In genomic region chr12:91355150-91356006, GRCh38 we compare ENCODE assay signal across 9 cellular contexts.
DNase-seq lines count a peak whose midpoint lies in the region; ATAC-seq and TF ChIP-seq lines count a peak whose summit lies in the region.
"Had no signal": no experiment of that assay in that cellular context is flagged by ENCODE, and none has a peak within 500 bp of the region (broad histone marks: within the 10 kb centered on the region; RNA-seq: fewer than 3 reads in every experiment).

No MANE protein-coding gene starts in this region.

- H3K4me3 Mint-ChIP-seq in osteocyte (ENCODE audit: unreplicated experiment): no peak overlapping the region

- DNase-seq in EH (ENCODE audit: low read depth) (peak; percentile 81), HPDE6-E6E7 (ENCODE audit: extremely low spot score) (peak; percentile 64), globus pallidus (ENCODE audit: low spot score) (peak; percentile 72), osteocyte (ENCODE audit: extremely low spot score, unreplicated experiment) (peak; percentile 87), NCI-H187 (lab: John Stamatoyannopoulos, UW) (no peak)
- DNase-seq in activated naive CD4-positive, alpha-beta T cell treated with Interleukin-2 at 50 U/mL for 16 hours: peak; percentile 32

- no peaks in the 10 kb centered on the region for H3K27me3 ChIP-seq in OCI-LY1 (ENCODE audit: insufficient read depth, low read length)

- H3K4me2 ChIP-seq in OCI-LY1 (ENCODE audit: low read length): no peak overlapping the region

- H3K9me3 Mint-ChIP-seq in osteocyte (ENCODE audit: unreplicated experiment): no peaks in the 10 kb centered on the region

- H3K4me1 Mint-ChIP-seq in osteocyte (ENCODE audit: unreplicated experiment): peaks cover 23% of the 10 kb centered on the region

- no peak overlapping the region for H3K9ac ChIP-seq in OCI-LY1 (ENCODE audit: low read length)

- H3F3A ChIP-seq in OCI-LY1 (ENCODE audit: insufficient read depth, low read length): no peaks in the 10 kb centered on the region

- H3K4me1 ChIP-seq in OCI-LY1 (ENCODE audit: insufficient read depth, low read length, severe bottlenecking): no peaks in the 10 kb centered on the region

- H3K9me2 ChIP-seq in OCI-LY1 (ENCODE audit: low read depth, low read length): no peaks in the 10 kb centered on the region

- no peak overlapping the region for H3K27ac Mint-ChIP-seq in osteocyte (ENCODE audit: unreplicated experiment)

- H3K79me2 ChIP-seq in OCI-LY1 (ENCODE audit: insufficient read depth, low read length): no peaks in the 10 kb centered on the region

- H3K27me3 Mint-ChIP-seq in osteocyte (ENCODE audit: unreplicated experiment): no peaks in the 10 kb centered on the region

- no peaks in the 10 kb centered on the region for H4K20me1 ChIP-seq in OCI-LY1 (ENCODE audit: insufficient read depth, low read length)

- H3K4me3 ChIP-seq in OCI-LY1 (ENCODE audit: low read depth, low read length, poor library complexity, severe bottlenecking): no peak overlapping the region

- H2AFZ ChIP-seq in OCI-LY1 (ENCODE audit: low read length): no peak overlapping the region

- ATAC-seq in GM21447 (IDR thresholded peaks at IDR 0.05; ENCODE audit: unreplicated experiment): peak; percentile 98

- H3K9me3 ChIP-seq in OCI-LY1 (ENCODE audit: low read length): no peaks in the 10 kb centered on the region

- TF ChIP-seq CTCF in OCI-LY1 (IDR thresholded peaks at IDR 0.05; ENCODE audit: low read length) (peak; percentile 79), osteocyte (IDR thresholded peaks at IDR 0.05) (peak; percentile 93)

- no peaks in the 10 kb centered on the region for H3K36me3 Mint-ChIP-seq in osteocyte (ENCODE audit: unreplicated experiment)

- H3K36me3 ChIP-seq in OCI-LY1 (ENCODE audit: insufficient read depth, low read length): no peaks in the 10 kb centered on the region

- H3K27ac ChIP-seq in OCI-LY1 (ENCODE audit: low read depth, low read length, poor library complexity, severe bottlenecking): no peak overlapping the region
- H3K27ac ChIP-seq: epithelial cell of prostate had no signal

Comparison
In these comparisons a context has a peak if more than half of its experiments do, and no peak if none do; other contexts are left out.
1. DNase-seq: peak in EH (single experiment), HPDE6-E6E7 (single experiment), activated naive CD4-positive, alpha-beta T cell treated with Interleukin-2 at 50 U/mL for 16 hours (single experiment), globus pallidus (single experiment) and osteocyte (single experiment); none in NCI-H187 (0 of 2).